20 cellular contexts compared by ENCODE assay signal in the genomic region with DNA sequence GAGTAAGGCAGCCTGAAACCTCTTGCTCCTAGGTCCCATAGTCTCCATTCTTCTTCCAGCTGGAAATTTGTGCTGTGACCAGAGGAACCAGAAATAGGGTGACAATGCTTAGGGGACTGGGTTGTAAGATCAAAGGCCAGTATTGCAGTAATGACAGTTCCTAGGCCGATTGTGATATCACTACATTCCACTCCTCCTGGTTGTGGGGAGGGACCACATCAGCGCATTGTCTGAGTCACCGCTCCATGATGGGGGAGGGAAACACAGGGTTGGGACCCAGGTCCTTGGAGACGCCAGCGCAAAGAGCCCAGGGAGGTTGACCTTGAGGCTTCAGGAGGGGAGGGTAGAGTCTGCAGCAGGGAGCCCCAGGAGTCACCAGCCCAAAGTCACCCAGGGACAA.
"Had no signal": no experiment of that assay in that cellular context is flagged by ENCODE, and none has a peak within 500 bp of the region (broad histone marks: within the 10 kb centered on the region; RNA-seq: fewer than 3 reads in every experiment).

No MANE protein-coding gene starts in this region.

- H3K9me3 ChIP-seq: ovary, right atrium auricular region had no signal

- H3K27me3 Mint-ChIP-seq: naive thymus-derived CD8-positive, alpha-beta T cell had no signal

- H3K4me2 ChIP-seq: smooth muscle cell had no signal

- H3K36me3 Mint-ChIP-seq: type B pancreatic cell had no signal

- H3K27ac Mint-ChIP-seq: endodermal cell; naive thymus-derived CD8-positive, alpha-beta T cell; type B pancreatic cell had no signal

- H3K9me3 Mint-ChIP-seq: endodermal cell; naive thymus-derived CD8-positive, alpha-beta T cell; type B pancreatic cell had no signal

- H3K36me3 ChIP-seq: ovary, right atrium auricular region had no signal

- FAIRE-seq: colon, endothelial cell of umbilical vein, urothelium cell line had no signal

- H3K4me3 Mint-ChIP-seq: endodermal cell; naive thymus-derived CD8-positive, alpha-beta T cell; type B pancreatic cell had no signal

- DNase-seq: dermis blood vessel endothelial cell; effector CD4-positive, alpha-beta T cell; endodermal cell; erythroblast; foreskin melanocyte; head of caudate nucleus; hippocampal formation; left colon; left ventricle myocardium superior; naive thymus-derived CD8-positive, alpha-beta T cell; ovary; stimulated activated CD4-positive, alpha-beta T cell treated with anti-CD3 and anti-CD28 coated beads, Interleukin-2, amount 100 ng/mL, for 48 hours; stimulated activated naive CD4-positive, alpha-beta T cell treated with Interleukin-2 at 50 U/mL for 16 hours had no signal

- H3K27ac ChIP-seq: ovary, right atrium auricular region had no signal

- H3K27me3 ChIP-seq: ovary, right atrium auricular region had no signal

- H3K4me3 ChIP-seq: lung, ovary, right atrium auricular region, smooth muscle cell had no signal
